In genomic region chr18:37568671-37569070, GRCh38 we compare ENCODE assay signal across 27 cellular contexts. TPM values are rescaled to one million over a fixed set of nuclear protein-coding genes. Genes with fewer than 3 reads are reported as not detected.
DNase-seq lines count a peak whose midpoint lies in the region; ATAC-seq and TF ChIP-seq lines count a peak whose summit lies in the region.
"Had no signal": no experiment of that assay in that cellular context is flagged by ENCODE, and none has a peak within 500 bp of the region (broad histone marks: within the 10 kb centered on the region; RNA-seq: fewer than 3 reads in every experiment).

No MANE protein-coding gene starts in this region.

- intact Hi-C loops in spleen (cut with DNase I; ENCODE audit: low total_unique reads), result no loop called here

- H3K27me3 ChIP-seq in spleen (replicated peaks in 1 of 7) (peaks cover 0 to 85% (median 46%) of the 10 kb centered on the region in 7 donors), SK-N-SH (ENCODE audit: insufficient read depth) (peaks cover 18% of the 10 kb centered on the region)
- H3K27me3 ChIP-seq: BLaER1 treated with 17β-estradiol and CSF1 and Interleukin-3, amounts not matched to agents 10 nM and 100 nM had no signal

- H3K4me2 ChIP-seq in SK-N-SH, result no peak overlapping the region
- H3K4me2 ChIP-seq: BLaER1 treated with 17β-estradiol and CSF1 and Interleukin-3, amounts not matched to agents 10 nM and 100 nM; PC-9 had no signal

- no peaks in the 10 kb centered on the region for H4K20me1 ChIP-seq in SK-N-SH (ENCODE audit: insufficient read depth)
- H4K20me1 ChIP-seq: BLaER1 treated with 17β-estradiol and CSF1 and Interleukin-3, amounts not matched to agents 10 nM and 100 nM had no signal

- H3K4me3 Mint-ChIP-seq in brain, result peak overlapping the region; percentile 68 to 93 (median 86)
- H3K4me3 Mint-ChIP-seq in glutamatergic neuron (ENCODE audit: unreplicated experiment), result peak overlapping the region; percentile 44

- in situ Hi-C loops in G401 (cut with HindIII; ENCODE audit: low sequenced_read_pairs), result no loop called here

- ATAC-seq in HG03565 (IDR thresholded peaks at IDR 0.05; ENCODE audit: unreplicated experiment), result no peak
- no peak for ATAC-seq in GM18498 (IDR thresholded peaks at IDR 0.05; ENCODE audit: unreplicated experiment)
- ATAC-seq: GM12878, GM23338, Right ventricle myocardium inferior had no signal

- no peak overlapping the region for H3K4me3 ChIP-seq in spleen
- H3K4me3 ChIP-seq in SK-N-SH (ENCODE audit: low read depth in 2 of 2, low read length in 1 of 2), result no peak overlapping the region
- H3K4me3 ChIP-seq: BLaER1 treated with 17β-estradiol and CSF1 and Interleukin-3, amounts not matched to agents 10 nM and 100 nM; GM12878; PC-9; SJSA1 had no signal

- TF ChIP-seq RAD21 in SK-N-SH (IDR thresholded peaks at IDR 0.05; ENCODE audit: low read length), result no peak

- H3K4me1 Mint-ChIP-seq in brain, result peaks cover 54% of the 10 kb centered on the region
- H3K4me1 Mint-ChIP-seq in glutamatergic neuron (ENCODE audit: low read depth, unreplicated experiment), result peaks cover 23% of the 10 kb centered on the region

- H3K36me3 Mint-ChIP-seq in brain, result no peaks in the 10 kb centered on the region
- H3K36me3 Mint-ChIP-seq in glutamatergic neuron (ENCODE audit: unreplicated experiment), result no peaks in the 10 kb centered on the region

- H2AFZ ChIP-seq in SK-N-SH (ENCODE audit: low read depth), result no peak overlapping the region
- H2AFZ ChIP-seq: GM23338, PC-9 had no signal

- H3K27ac Mint-ChIP-seq in brain (peak overlapping the region; percentile 30 to 86 (median 63)), glutamatergic neuron (ENCODE audit: unreplicated experiment) (no peak overlapping the region)
- H3K27ac Mint-ChIP-seq: CD4-positive, alpha-beta T cell; GM23338 had no signal

- peaks cover 69% of the 10 kb centered on the region for H3K27me3 Mint-ChIP-seq in brain
- H3K27me3 Mint-ChIP-seq in glutamatergic neuron (ENCODE audit: unreplicated experiment), result peaks cover 40% of the 10 kb centered on the region

- no peaks in the 10 kb centered on the region for H3K9me2 ChIP-seq in SK-N-SH

- no peaks in the 10 kb centered on the region for H3K79me2 ChIP-seq in SK-N-SH (ENCODE audit: insufficient read depth)

- H3K36me3 ChIP-seq in spleen (no peaks in the 10 kb centered on the region), SK-N-SH (replicated peaks in 1 of 2; ENCODE audit: control insufficient read depth in 1 of 2, insufficient read depth in 2 of 2, low read length in 1 of 2) (no peaks in the 10 kb centered on the region)
- H3K36me3 ChIP-seq: BLaER1 treated with 17β-estradiol and CSF1 and Interleukin-3, amounts not matched to agents 10 nM and 100 nM; SJSA1 had no signal

- H3K9ac ChIP-seq in SK-N-SH, result no peak overlapping the region
- H3K9ac ChIP-seq: BLaER1 treated with 17β-estradiol and CSF1 and Interleukin-3, amounts not matched to agents 10 nM and 100 nM had no signal

- POLR2A ChIA-PET in SK-N-SH (lab: Yijun Ruan, JAX), result no interaction called here

- no peak overlapping the region for H3K27ac ChIP-seq in spleen
- no peak overlapping the region for H3K27ac ChIP-seq in SK-N-SH (ENCODE audit: low read depth in 2 of 2, low read length in 1 of 2)
- H3K27ac ChIP-seq: BLaER1 treated with 17β-estradiol and CSF1 and Interleukin-3, amounts not matched to agents 10 nM and 100 nM; PC-9; SJSA1 had no signal

- TF ChIP-seq CTCF in brain (conservative IDR thresholded peaks at IDR 0.05) (no peak), glutamatergic neuron (IDR thresholded peaks at IDR 0.05; ENCODE audit: partially characterized antibody, unreplicated experiment) (no peak), spleen (IDR thresholded peaks at IDR 0.05 in 8 of 11, conservative IDR thresholded peaks at IDR 0.05 in 3 of 11) (no peak), SK-N-SH (IDR thresholded peaks at IDR 0.05) (no peak)

- H3K9me3 Mint-ChIP-seq in brain (peaks cover 0 to 10% (median 2%) of the 10 kb centered on the region in 5 experiments), glutamatergic neuron (ENCODE audit: unreplicated experiment) (peaks cover 21% of the 10 kb centered on the region)
- H3K9me3 Mint-ChIP-seq: CD4-positive, alpha-beta T cell; GM23338 had no signal

- DNase-seq in G401 (ENCODE audit: low spot score) (peak; percentile 50), glutamatergic neuron (no peak), spleen (peak; percentile 46), SK-N-SH (no peak)
- DNase-seq: AML-193; Caco-2; CD4-positive, alpha-beta T cell; GDM1; HCEC 1CT; NCI-H1048; NCI-H1694; NCI-H2029 treated with DMSO at 0.1 percent for 48 hours; NCI-H2227 treated with DMSO at 0.1 percent for 48 hours; NCI-H510A; NCI-H774; PC-9 had no signal

- peaks cover 0 to 35% (median 29%) of the 10 kb centered on the region in 6 donors for H3K4me1 ChIP-seq in spleen
- H3K4me1 ChIP-seq in SK-N-SH (ENCODE audit: control insufficient read depth in 1 of 2, insufficient read depth in 2 of 2, low read depth in 1 of 2, low read length in 1 of 2), result peaks cover 0 to 10% of the 10 kb centered on the region in 2 experiments; a peak in 1 of 4 replicates
- H3K4me1 ChIP-seq: BLaER1 treated with 17β-estradiol and CSF1 and Interleukin-3, amounts not matched to agents 10 nM and 100 nM; Caco-2; SJSA1 had no signal

- H3K9me3 ChIP-seq in spleen, result no peaks in the 10 kb centered on the region
- H3K9me3 ChIP-seq in SK-N-SH, result no peaks in the 10 kb centered on the region
- H3K9me3 ChIP-seq: Caco-2, SJSA1 had no signal

- CTCF ChIA-PET in SK-N-SH (lab: Yijun Ruan, JAX), result interaction anchor here (1.3 to 3.0 kb wide), 2 partner anchors 11 to 31 kb away, joined by 5 to 9 read pairs; no protein-coding TSS in a partner anchor

- 62 to 76% (median 67%) methylated on average over 4 of the region's 4 CpGs for WGBS in spleen, 5 donors
- WGBS in SK-N-SH (ENCODE audit: low lambda C conversion rate), result 24% methylated on average over 4 of the region's 4 CpGs

- no peaks in the 10 kb centered on the region for H3F3A ChIP-seq in SK-N-SH (replicated peaks; ENCODE audit: insufficient read depth)

- TF ChIP-seq POLR2A in spleen (IDR thresholded peaks at IDR 0.05), result no peak

- TF ChIP-seq EP300 in SK-N-SH (IDR thresholded peaks at IDR 0.05; ENCODE audit: borderline replicate concordance in 1 of 2, low read depth in 1 of 2, low read length in 1 of 2), result no peak

TF ChIP-seq in SK-N-SH, 30 proteins besides CTCF, POLR2A, EP300 and RAD21 (continues in another document):
- TF ChIP-seq MEF2A (IDR thresholded peaks at IDR 0.05; ENCODE audit: borderline replicate concordance, low read depth), result no peak
- TF ChIP-seq, protein P1, sequence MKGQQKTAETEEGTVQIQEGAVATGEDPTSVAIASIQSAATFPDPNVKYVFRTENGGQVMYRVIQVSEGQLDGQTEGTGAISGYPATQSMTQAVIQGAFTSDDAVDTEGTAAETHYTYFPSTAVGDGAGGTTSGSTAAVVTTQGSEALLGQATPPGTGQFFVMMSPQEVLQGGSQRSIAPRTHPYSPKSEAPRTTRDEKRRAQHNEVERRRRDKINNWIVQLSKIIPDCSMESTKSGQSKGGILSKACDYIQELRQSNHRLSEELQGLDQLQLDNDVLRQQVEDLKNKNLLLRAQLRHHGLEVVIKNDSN (IDR thresholded peaks at IDR 0.05; ENCODE audit: borderline replicate concordance, low read depth), result no peak
- TF ChIP-seq GATA2 (CRISPR knock-in tag; IDR thresholded peaks at IDR 0.05), result no peak
- TF ChIP-seq MXI1 (IDR thresholded peaks at IDR 0.05; ENCODE audit: low read depth, low read length), result no peak
- no peak for TF ChIP-seq ZBTB33 (IDR thresholded peaks at IDR 0.05; ENCODE audit: borderline replicate concordance, low read depth)
- no peak for TF ChIP-seq YY1 (IDR thresholded peaks at IDR 0.05; ENCODE audit: low read depth)
- no peak for TF ChIP-seq IRF3 (IDR thresholded peaks at IDR 0.05; ENCODE audit: low read depth, low read length)
- no peak for TF ChIP-seq NFIC (IDR thresholded peaks at IDR 0.05; ENCODE audit: borderline replicate concordance)
- TF ChIP-seq NRF1 (IDR thresholded peaks at IDR 0.05; ENCODE audit: low read depth, low read length), result no peak

RNA-seq across cellular contexts. Expression of gene CELF4, which starts 3.1 kb away (rescaled TPM):
- total RNA-seq in G401 (2014; rRNA removed; shearing (Covaris generic)), result not detected in 2 replicates
- polyA plus RNA-seq in brain (ENCODE audit: insufficient read depth, low read depth, low replicate concordance) (74.4 TPM), spleen (under 1 TPM; 0.46 to 0.54 (median 0.50) TPM), SK-N-SH (2012; rRNA removed) (0.26 and 0.63 TPM in 2 replicates)
- total RNA-seq in glutamatergic neuron (ENCODE audit: unreplicated experiment) (38.4 TPM), spleen (1 to 10 TPM in 2 of 7 donors, under 1 TPM in 5; 0.74 to 3.5 (median 0.84) TPM)
- polyA plus RNA-seq in SK-N-SH (2012; cell fraction: cytosol; rRNA removed), result 0.17 and 0.71 TPM in 2 replicates
- polyA plus RNA-seq in SK-N-SH (2012; cell fraction: nucleus; rRNA removed), result 0.30 and 0.83 TPM in 2 replicates
- total RNA-seq: CD4-positive, alpha-beta T cell; GM12878; HT-29; Right ventricle myocardium inferior; RPMI7951; SJSA1 had no signal
- polyA plus RNA-seq: AG04450 had no signal

Comparison
In these comparisons a context has a peak if more than half of its experiments do, and no peak if none do; other contexts are left out.
1. DNase-seq: peak in G401 (single experiment) and spleen (single experiment); none in glutamatergic neuron (single experiment) and SK-N-SH (single experiment).